Comparison of ENCODE assay signal across 13 cellular contexts in genomic region chr1:15344380-15344779, GRCh38.
"Had no signal": no experiment of that assay in that cellular context is flagged by ENCODE, and none has a peak within 500 bp of the region (broad histone marks: within the 10 kb centered on the region; RNA-seq: fewer than 3 reads in every experiment).

No MANE protein-coding gene starts in this region.

- ATAC-seq: activated CD4-positive, alpha-beta T cell treated with anti-CD3 and anti-CD28 coated beads for 36 hours; mucosa of descending colon; stimulated activated memory B cell treated with anti-CD40 and anti-IgM and Interleukin-4, amounts not matched to agents 10 μg/mL and 1 μg/mL and 100 μg/mL, for 72 hours had no signal

- DNase-seq: activated CD4-positive, alpha-beta T cell treated with anti-CD3 and anti-CD28 coated beads for 36 hours; activated CD8-positive, alpha-beta memory T cell treated with anti-CD3 and anti-CD28 coated beads for 24 hours; activated naive CD4-positive, alpha-beta T cell treated with anti-CD3 and anti-CD28 coated beads, Interleukin-2, amount 10 ng/mL, durations not matched to agents 7 days and 5 days; activated T-cell treated with anti-CD3 and anti-CD28 coated beads for 4 hours; amniotic stem cell; SJCRH30; upper lobe of left lung had no signal

- H3K9me3 ChIP-seq: mucosa of descending colon, SJCRH30, upper lobe of left lung had no signal

- H3K9me3 Mint-ChIP-seq: activated naive CD4-positive, alpha-beta T cell treated with anti-CD3 and anti-CD28 coated beads, Interleukin-2, amount 10 ng/mL, durations not matched to agents 7 days and 5 days; activated T-helper 2 cell treated with anti-CD3 and anti-CD28 coated beads, Interferon-gamma antibody, Interleukin-2, Interleukin-4, amounts not matched to agents 10 μg/mL and 5 μg/mL and 100 μg/mL, durations not matched to agents 14 hours and 24 hours and 36 hours; stimulated activated memory B cell treated with anti-CD40 and anti-IgM and Interleukin-4, amounts not matched to agents 10 μg/mL and 1 μg/mL and 100 μg/mL, for 72 hours had no signal

- H3K27ac Mint-ChIP-seq: stimulated activated memory B cell treated with anti-CD40 and anti-IgM and Interleukin-4, amounts not matched to agents 10 μg/mL and 1 μg/mL and 100 μg/mL, for 72 hours had no signal

- H3K27me3 ChIP-seq: SJCRH30, upper lobe of left lung had no signal

- H3K36me3 Mint-ChIP-seq: brain; stimulated activated memory B cell treated with anti-CD40 and anti-IgM and Interleukin-4, amounts not matched to agents 10 μg/mL and 1 μg/mL and 100 μg/mL, for 72 hours had no signal

- H3K27ac ChIP-seq: SJCRH30, upper lobe of left lung, VCaP had no signal

- H3K4me3 Mint-ChIP-seq: activated CD4-positive, alpha-beta T cell treated with anti-CD3 and anti-CD28 coated beads for 36 hours; brain; neural crest cell; stimulated activated memory B cell treated with anti-CD40 and anti-IgM and Interleukin-4, amounts not matched to agents 10 μg/mL and 1 μg/mL and 100 μg/mL, for 72 hours had no signal

- H3K36me3 ChIP-seq: SJCRH30, upper lobe of left lung had no signal

- H3K4me3 ChIP-seq: mucosa of descending colon, SJCRH30, upper lobe of left lung had no signal
